ENCODE assay signal across 15 cellular contexts in genomic region chr1:112522621-112523020, GRCh38. TPM values are rescaled to one million over a fixed set of nuclear protein-coding genes. Genes with fewer than 3 reads are reported as not detected.
DNase-seq lines count a peak whose midpoint lies in the region; ATAC-seq and TF ChIP-seq lines count a peak whose summit lies in the region.
"Had no signal": no experiment of that assay in that cellular context is flagged by ENCODE, and none has a peak within 500 bp of the region (broad histone marks: within the 10 kb centered on the region; RNA-seq: fewer than 3 reads in every experiment).

No MANE protein-coding gene starts in this region.

- no peak overlapping the region for H3K27ac Mint-ChIP-seq in natural killer cell treated with Interleukin-12 subunit alpha and Interleukin-12 subunit beta and Interleukin-15 and Interleukin-18, amount 100 ng/mL, for 72 hours
- H3K27ac Mint-ChIP-seq: memory B cell; T-helper 2 cell treated with Interferon-gamma antibody and Interleukin-4, amounts not matched to agents 5 μg/mL and 100 μg/mL, for 36 hours had no signal

- H3K9me3 Mint-ChIP-seq in natural killer cell treated with Interleukin-12 subunit alpha and Interleukin-12 subunit beta and Interleukin-15 and Interleukin-18, amount 100 ng/mL, for 72 hours = no peaks in the 10 kb centered on the region
- H3K9me3 Mint-ChIP-seq: memory B cell; T-helper 2 cell treated with Interferon-gamma antibody and Interleukin-4, amounts not matched to agents 5 μg/mL and 100 μg/mL, for 36 hours had no signal

- H3K4me2 ChIP-seq in mesenchymal stem cell (ENCODE audit: low read length, poor library complexity, severe bottlenecking) = peak overlapping the region; percentile 42
- H3K4me2 ChIP-seq: BLaER1 had no signal

- H3K4me1 Mint-ChIP-seq in natural killer cell treated with Interleukin-12 subunit alpha and Interleukin-12 subunit beta and Interleukin-15 and Interleukin-18, amount 100 ng/mL, for 72 hours (ENCODE audit: low read depth in 2 of 2) = no peaks in the 10 kb centered on the region
- H3K4me1 Mint-ChIP-seq: memory B cell had no signal

- peaks cover 2% of the 10 kb centered on the region for H3K79me1 ChIP-seq in mesenchymal stem cell (replicated peaks; ENCODE audit: low read length, poor library complexity, severe bottlenecking)

- peak overlapping the region; percentile 54 for H2AK5ac ChIP-seq in mesenchymal stem cell (ENCODE audit: low read length, severe bottlenecking)

- TF ChIP-seq CTCF in AG09309 (IDR thresholded peaks at IDR 0.05; ENCODE audit: control insufficient read depth, insufficient read depth, low read depth, low read length, missing control alignments) (no peak), cardiac fibroblast (IDR thresholded peaks at IDR 0.05; ENCODE audit: low read depth, low read length) (no peak)

- peak overlapping the region; percentile 90 for H3K27ac ChIP-seq in mesenchymal stem cell (ENCODE audit: low read length, poor library complexity, severe bottlenecking)
- H3K27ac ChIP-seq: BLaER1, body of pancreas, gastrocnemius medialis had no signal

- H4K91ac ChIP-seq in mesenchymal stem cell (ENCODE audit: low read length) = no peak overlapping the region

- ATAC-seq in GM19463 (IDR thresholded peaks at IDR 0.05; ENCODE audit: unreplicated experiment) (no peak), HG03565 (IDR thresholded peaks at IDR 0.05; ENCODE audit: unreplicated experiment) (no peak), GM18907 (IDR thresholded peaks at IDR 0.05; ENCODE audit: unreplicated experiment) (no peak)
- ATAC-seq in natural killer cell treated with Interleukin-12 subunit alpha and Interleukin-12 subunit beta and Interleukin-15 and Interleukin-18, amount 100 ng/mL, for 72 hours = no peak
- ATAC-seq: body of pancreas had no signal

- H3K9me3 ChIP-seq in mesenchymal stem cell (ENCODE audit: control insufficient read depth, low read length) = no peaks in the 10 kb centered on the region
- H3K9me3 ChIP-seq: BLaER1, body of pancreas, gastrocnemius medialis had no signal

- no peak overlapping the region for H3K23ac ChIP-seq in mesenchymal stem cell (ENCODE audit: low read length in 2 of 2)

- H2AFZ ChIP-seq in mesenchymal stem cell (ENCODE audit: low read depth, low read length) = no peak overlapping the region

- no peak overlapping the region for H3K14ac ChIP-seq in mesenchymal stem cell (ENCODE audit: low read length in 2 of 2)

- H2BK120ac ChIP-seq in mesenchymal stem cell (ENCODE audit: low read depth, low read length) = no peak overlapping the region

- H3K36me3 Mint-ChIP-seq in natural killer cell treated with Interleukin-12 subunit alpha and Interleukin-12 subunit beta and Interleukin-15 and Interleukin-18, amount 100 ng/mL, for 72 hours = no peaks in the 10 kb centered on the region

- H2BK12ac ChIP-seq in mesenchymal stem cell (ENCODE audit: low read length in 2 of 2) = peak overlapping the region in 1 of 2 experiments; percentile 15

- DNase-seq in AG09309 (ENCODE audit: low read depth) (peak; percentile 70), M059J (ENCODE audit: low read depth) (peak; percentile 96), cardiac fibroblast (ENCODE audit: low read depth in 2 of 2) (peak; percentile 81 to 92), mesenchymal stem cell (peak; percentile 96)
- DNase-seq in natural killer cell treated with Interleukin-12 subunit alpha and Interleukin-12 subunit beta and Interleukin-15 and Interleukin-18, amount 100 ng/mL, for 72 hours (ENCODE audit: low spot score) = no peak
- DNase-seq: body of pancreas; gastrocnemius medialis; NCI-H774; stimulated activated CD8-positive, alpha-beta memory T cell treated with anti-CD3 and anti-CD28 coated beads, Interleukin-4, amount 100 ng/mL, for 48 hours had no signal

- H3K9ac ChIP-seq in mesenchymal stem cell (ENCODE audit: low read length) = no peak overlapping the region
- H3K9ac ChIP-seq: BLaER1 had no signal

- peaks cover 15 to 30% of the 10 kb centered on the region in 2 experiments for H3K36me3 ChIP-seq in mesenchymal stem cell (ENCODE audit: control insufficient read depth in 1 of 2, insufficient read depth in 2 of 2, low read depth in 1 of 2, low read length in 2 of 2)

- 0% methylated on average over 1 of the region's 1 CpG for WGBS in mesenchymal stem cell

- peak overlapping the region in 1 of 2 experiments; percentile 47 for H3K4ac ChIP-seq in mesenchymal stem cell (ENCODE audit: low read depth in 1 of 2, low read length in 2 of 2)

- H3K27me3 Mint-ChIP-seq in natural killer cell treated with Interleukin-12 subunit alpha and Interleukin-12 subunit beta and Interleukin-15 and Interleukin-18, amount 100 ng/mL, for 72 hours = no peaks in the 10 kb centered on the region
- H3K27me3 Mint-ChIP-seq: memory B cell had no signal

- no peak overlapping the region for H2BK15ac ChIP-seq in mesenchymal stem cell (ENCODE audit: low read depth, poor library complexity, severe bottlenecking)

- peak overlapping the region; percentile 77 for H2BK5ac ChIP-seq in mesenchymal stem cell (ENCODE audit: low read depth, low read length, poor library complexity, severe bottlenecking)

- no peak overlapping the region for H3K4me3 Mint-ChIP-seq in natural killer cell treated with Interleukin-12 subunit alpha and Interleukin-12 subunit beta and Interleukin-15 and Interleukin-18, amount 100 ng/mL, for 72 hours
- H3K4me3 Mint-ChIP-seq: memory B cell; T-helper 2 cell treated with Interferon-gamma antibody and Interleukin-4, amounts not matched to agents 5 μg/mL and 100 μg/mL, for 36 hours had no signal

- peak overlapping the region in 1 of 2 experiments; percentile 56 for H3K18ac ChIP-seq in mesenchymal stem cell (ENCODE audit: low read depth in 1 of 2, low read length in 2 of 2)

- no peaks in the 10 kb centered on the region for H3K27me3 ChIP-seq in mesenchymal stem cell (ENCODE audit: control insufficient read depth in 1 of 2, insufficient read depth in 1 of 2, low read length in 2 of 2)
- H3K27me3 ChIP-seq: BLaER1, body of pancreas, gastrocnemius medialis had no signal

- no peak overlapping the region for H4K8ac ChIP-seq in mesenchymal stem cell (ENCODE audit: low read length)

- no peak overlapping the region for H3K4me3 ChIP-seq in AG09309 (ENCODE audit: control insufficient read depth, low read depth, low read length)
- no peak overlapping the region for H3K4me3 ChIP-seq in cardiac fibroblast (replicated peaks in 1 of 2; ENCODE audit: low read depth in 2 of 2, low read length in 2 of 2)
- H3K4me3 ChIP-seq in mesenchymal stem cell (ENCODE audit: insufficient read depth in 1 of 2, low read depth in 1 of 2, low read length in 2 of 2) = no peak overlapping the region
- H3K4me3 ChIP-seq: BLaER1, body of pancreas, gastrocnemius medialis had no signal

- H3K4me1 ChIP-seq in mesenchymal stem cell (ENCODE audit: control insufficient read depth, insufficient read depth, low read depth, low read length) = peaks cover 24% of the 10 kb centered on the region
- H3K4me1 ChIP-seq: body of pancreas, gastrocnemius medialis had no signal

RNA-seq across cellular contexts. Expression of gene WNT2B, which starts 13.9 kb away (rescaled TPM):
- total RNA-seq in M059J (2014; rRNA removed; shearing (Covaris generic)) = under 0.01 and 0.02 TPM in 2 replicates
- polyA plus RNA-seq in mesenchymal stem cell (2013, experiment 1 of 2) = 22.9 TPM
- 22.8 TPM for polyA plus RNA-seq in mesenchymal stem cell (2013, experiment 2 of 2)
- total RNA-seq in natural killer cell treated with Interleukin-12 subunit alpha and Interleukin-12 subunit beta and Interleukin-15 and Interleukin-18, amount 100 ng/mL, for 72 hours = under 1 TPM; 0.14 to 0.86 TPM
